ENCODE assay signal across 14 cellular contexts in genomic region chr6:127956260-127956888, GRCh38. TPM values are rescaled to one million over a fixed set of nuclear protein-coding genes. Genes with fewer than 3 reads are reported as not detected.
DNase-seq lines count a peak whose midpoint lies in the region; ATAC-seq and TF ChIP-seq lines count a peak whose summit lies in the region.
"Had no signal": no experiment of that assay in that cellular context is flagged by ENCODE, and none has a peak within 500 bp of the region (broad histone marks: within the 10 kb centered on the region; RNA-seq: fewer than 3 reads in every experiment).

No MANE protein-coding gene starts in this region.

- dilution Hi-C loops in mammary epithelial cell (cut with HindIII; ENCODE audit: low sequenced_read_pairs), result no loop called here

- no peaks in the 10 kb centered on the region for H3K36me3 ChIP-seq in mammary epithelial cell (ENCODE audit: insufficient read depth, low read length)
- H3K36me3 ChIP-seq in neural progenitor cell, result no peaks in the 10 kb centered on the region
- H3K36me3 ChIP-seq in uterus, result no peaks in the 10 kb centered on the region
- H3K36me3 ChIP-seq: left ventricle myocardium inferior, SJSA1, suprapubic skin had no signal

- H3K4me1 ChIP-seq in mammary epithelial cell (ENCODE audit: insufficient read depth, low read length) (no peaks in the 10 kb centered on the region), neural progenitor cell (no peaks in the 10 kb centered on the region), uterus (no peaks in the 10 kb centered on the region)
- H3K4me1 ChIP-seq: left ventricle myocardium inferior, SJSA1, suprapubic skin had no signal

- WGBS in mammary epithelial cell (ENCODE audit: low coverage, missing lambda C conversion rate), result 88% methylated on average over 6 of the region's 6 CpGs

- no peaks in the 10 kb centered on the region for H3K36me3 Mint-ChIP-seq in neural progenitor cell

- H3K4me1 Mint-ChIP-seq in neural progenitor cell, result peaks cover 3% of the 10 kb centered on the region

- no peak overlapping the region for H3K4me2 ChIP-seq in mammary epithelial cell (ENCODE audit: insufficient read depth, low read depth, low read length)
- no peak overlapping the region for H3K4me2 ChIP-seq in neural progenitor cell

- BruUV-seq in mammary epithelial cell (replicated peaks; lab: Mats Ljungman, UMichigan), result no TSS peak

- H3K9me3 Mint-ChIP-seq in neural progenitor cell, result no peaks in the 10 kb centered on the region

- TF ChIP-seq POLR2A in uterus (IDR thresholded peaks at IDR 0.05), result no peak

- no peak overlapping the region for H3K4me3 ChIP-seq in mammary epithelial cell (replicated peaks in 1 of 3; ENCODE audit: insufficient read depth in 1 of 3, low read depth in 2 of 3, low read length in 3 of 3)
- H3K4me3 ChIP-seq in neural progenitor cell, result no peak overlapping the region
- H3K4me3 ChIP-seq in uterus, result no peak overlapping the region
- H3K4me3 ChIP-seq: GM12878, left ventricle myocardium inferior, SJSA1, suprapubic skin had no signal

- no peak overlapping the region for H3K9ac ChIP-seq in mammary epithelial cell (ENCODE audit: insufficient read depth, low read length)
- no peak overlapping the region for H3K9ac ChIP-seq in neural progenitor cell

- H3K27me3 ChIP-seq in mammary epithelial cell (ENCODE audit: insufficient read depth, low read length), result no peaks in the 10 kb centered on the region
- no peaks in the 10 kb centered on the region for H3K27me3 ChIP-seq in neural progenitor cell
- no peaks in the 10 kb centered on the region for H3K27me3 ChIP-seq in uterus
- H3K27me3 ChIP-seq: SJSA1, suprapubic skin had no signal

- no peaks in the 10 kb centered on the region for H3F3A ChIP-seq in neural progenitor cell (ENCODE audit: low read depth)

- no peaks in the 10 kb centered on the region for H3K9me3 ChIP-seq in mammary epithelial cell (replicated peaks; ENCODE audit: insufficient read depth, low read length)
- no peaks in the 10 kb centered on the region for H3K9me3 ChIP-seq in neural progenitor cell (ENCODE audit: low read depth)
- H3K9me3 ChIP-seq in uterus, result no peaks in the 10 kb centered on the region
- H3K9me3 ChIP-seq: left ventricle myocardium inferior, SJSA1, suprapubic skin had no signal

- H2AFZ ChIP-seq in mammary epithelial cell (ENCODE audit: low read depth, low read length) (no peak overlapping the region), neural progenitor cell (replicated peaks) (no peak overlapping the region)

- no peak overlapping the region for H3K27ac Mint-ChIP-seq in neural progenitor cell

- no peaks in the 10 kb centered on the region for H3K27me3 Mint-ChIP-seq in neural progenitor cell (ENCODE audit: insufficient read depth, low read depth)

- peak; percentile 24 for DNase-seq in Daoy (ENCODE audit: low read depth)
- peak; percentile 44 for DNase-seq in LHCN-M2 (ENCODE audit: low read depth)
- DNase-seq in mammary epithelial cell, result peak; percentile 34
- DNase-seq in neural progenitor cell (ENCODE audit: low spot score), result peak; percentile 11
- no peak for DNase-seq in uterus
- DNase-seq: activated CD4-positive, CD25-positive, alpha-beta regulatory T cell; activated T-cell treated with anti-CD3 and anti-CD28 coated beads for 4 hours; amniotic stem cell; left ventricle myocardium inferior had no signal

- in situ Hi-C loops in mammary epithelial cell (cut with MboI; ENCODE audit: low sequenced_read_pairs in 2 of 2), result no loop called here

- H3K79me2 ChIP-seq in mammary epithelial cell (ENCODE audit: insufficient read depth, low read length), result no peaks in the 10 kb centered on the region
- no peaks in the 10 kb centered on the region for H3K79me2 ChIP-seq in neural progenitor cell (ENCODE audit: low read depth)

- no peak overlapping the region for H3K27ac ChIP-seq in mammary epithelial cell (ENCODE audit: insufficient read depth, low read depth, low read length)
- no peak overlapping the region for H3K27ac ChIP-seq in neural progenitor cell
- H3K27ac ChIP-seq in uterus, result no peak overlapping the region
- H3K27ac ChIP-seq: left ventricle myocardium inferior, SJSA1, suprapubic skin had no signal

- no peak for ATAC-seq in HG02973 (IDR thresholded peaks at IDR 0.05; ENCODE audit: unreplicated experiment)
- ATAC-seq in HG03521 (IDR thresholded peaks at IDR 0.05; ENCODE audit: unreplicated experiment), result no peak
- ATAC-seq: GM12878 had no signal

- H3K4me3 Mint-ChIP-seq in neural progenitor cell, result no peak overlapping the region

- intact Hi-C loops in mammary epithelial cell (cut with micrococcal nuclease), result no loop called here
- intact Hi-C loops in uterus (cut with DNase I; ENCODE audit: low total_unique reads), result no loop called here

- H4K20me1 ChIP-seq in mammary epithelial cell (ENCODE audit: insufficient read depth, low read length) (no peaks in the 10 kb centered on the region), neural progenitor cell (ENCODE audit: low read depth) (no peaks in the 10 kb centered on the region)

- CTCF ChIA-PET in mammary epithelial cell (lab: Charles Lee; ENCODE audit: low non-redundant PET), result no interaction called here

- TF ChIP-seq CTCF in mammary epithelial cell (conservative IDR thresholded peaks at IDR 0.05 in 1 of 2, IDR thresholded peaks at IDR 0.05 in 1 of 2; ENCODE audit: extremely low read depth in 1 of 2, insufficient read depth in 1 of 2, low read depth in 1 of 2, low read length in 2 of 2) (peak in 1 of 2 donors; percentile 23), neural progenitor cell (IDR thresholded peaks at IDR 0.05) (peak; percentile 39), uterus (IDR thresholded peaks at IDR 0.05) (no peak)

RNA-seq across cellular contexts. Expression of gene THEMIS, which starts 55.5 kb away (rescaled TPM):
- total RNA-seq in Daoy (2014; rRNA removed; shearing (Covaris generic)), result not detected in 2 replicates
- total RNA-seq in LHCN-M2 (2014; rRNA removed) (0.26 TPM in 1 of 2 replicates, not detected in the other), mammary epithelial cell (not detected), neural progenitor cell (ENCODE audit: low replicate concordance) (not detected in 2 replicates), uterus (1 to 10 TPM in 1 of 4 donors, under 1 TPM in 2, not detected in 1; 0.21 to 1.6 (median 0.59) TPM)
- 0.01 TPM for polyA plus RNA-seq in LHCN-M2 (2012)
- not detected for polyA plus RNA-seq in mammary epithelial cell
- not detected for polyA minus RNA-seq in mammary epithelial cell
- total RNA-seq: SJSA1 had no signal

Comparison
In these comparisons a context has a peak if more than half of its experiments do, and no peak if none do; other contexts are left out.
1. DNase-seq: peak in Daoy (single experiment), LHCN-M2 (single experiment), mammary epithelial cell (single experiment) and neural progenitor cell (single experiment); none in uterus (0 of 2).